Comparison of ENCODE assay signal across 26 cellular contexts in genomic region chr9:114088571-114089170, GRCh38. TPM values are rescaled to one million over a fixed set of nuclear protein-coding genes. Genes with fewer than 3 reads are reported as not detected.
DNase-seq lines count a peak whose midpoint lies in the region; ATAC-seq and TF ChIP-seq lines count a peak whose summit lies in the region.
"Had no signal": no experiment of that assay in that cellular context is flagged by ENCODE, and none has a peak within 500 bp of the region (broad histone marks: within the 10 kb centered on the region; RNA-seq: fewer than 3 reads in every experiment).

No MANE protein-coding gene starts in this region.

- H3K9me3 Mint-ChIP-seq in endodermal cell: no peaks in the 10 kb centered on the region
- H3K9me3 Mint-ChIP-seq: CD8-positive, alpha-beta memory T cell had no signal

- DNase-seq in activated effector memory CD4-positive, alpha-beta T cell treated with anti-CD3 and anti-CD28 coated beads, Interleukin-2, amount 50 U/mL, for 16 hours: peak; percentile 33
- no peak for DNase-seq in activated effector memory CD4-positive, alpha-beta T cell treated with Interleukin-2 at 50 U/mL for 16 hours
- DNase-seq in endodermal cell (peak; percentile 27), myocyte (ENCODE audit: low read depth) (peak; percentile 76), ureter (ENCODE audit: low spot score) (peak; percentile 28), mesenchymal stem cell (no peak), WERI-Rb-1 (no peak), psoas muscle (no peak)
- DNase-seq: AML-193; Calu3; CD8-positive, alpha-beta memory T cell; DMS153; GOT3; Kasumi-1; NCI-H1436 treated with DMSO at 0.1 percent for 48 hours; NCI-H1930; NCI-H226; NCI-H510A treated with DMSO at 0.1 percent for 48 hours; NCI-H748 treated with DMSO at 0.1 percent for 48 hours; PC-9; SJCRH30 had no signal

- no peak overlapping the region for H3K14ac ChIP-seq in mesenchymal stem cell (ENCODE audit: low read length in 2 of 2)

- H3K27me3 ChIP-seq in endodermal cell (ENCODE audit: control insufficient read depth, insufficient read depth, low read length, poor library complexity, severe bottlenecking): peaks cover 4% of the 10 kb centered on the region
- H3K27me3 ChIP-seq in mesenchymal stem cell (ENCODE audit: control insufficient read depth in 1 of 2, insufficient read depth in 1 of 2, low read length in 2 of 2): peaks cover 0 to 51% of the 10 kb centered on the region in 2 experiments
- no peaks in the 10 kb centered on the region for H3K27me3 ChIP-seq in WERI-Rb-1 (ENCODE audit: insufficient read depth, low read depth, severe bottlenecking)
- no peaks in the 10 kb centered on the region for H3K27me3 ChIP-seq in psoas muscle (ENCODE audit: insufficient read depth in 3 of 3, low read length in 2 of 3)
- H3K27me3 ChIP-seq: SJCRH30 had no signal

- no peak overlapping the region for H2BK5ac ChIP-seq in mesenchymal stem cell (ENCODE audit: low read depth, low read length, poor library complexity, severe bottlenecking)

- H3K4me1 Mint-ChIP-seq in endodermal cell: no peaks in the 10 kb centered on the region
- H3K4me1 Mint-ChIP-seq: CD8-positive, alpha-beta memory T cell had no signal

- WGBS in endodermal cell (ENCODE audit: insufficient coverage in 1 of 2, insufficient read length in 1 of 2), 2 experiments: 89 to 96% methylated on average over 6 to 7 of the region's 7 CpGs
- WGBS in mesenchymal stem cell: 91% methylated on average over 7 of the region's 7 CpGs
- WGBS in psoas muscle, 3 donors: 91 to 93% (median 92%) methylated on average over 7 of the region's 7 CpGs

- H3K27me3 Mint-ChIP-seq in endodermal cell (ENCODE audit: insufficient read depth): peaks cover 8% of the 10 kb centered on the region

- no peaks in the 10 kb centered on the region for H3K4me1 ChIP-seq in endodermal cell (ENCODE audit: control insufficient read depth, insufficient read depth, low read length)
- H3K4me1 ChIP-seq in mesenchymal stem cell (ENCODE audit: control insufficient read depth, insufficient read depth, low read depth, low read length): peaks cover 4% of the 10 kb centered on the region
- H3K4me1 ChIP-seq in psoas muscle: no peaks in the 10 kb centered on the region

- no peak overlapping the region for H3K4ac ChIP-seq in mesenchymal stem cell (ENCODE audit: low read depth in 1 of 2, low read length in 2 of 2)

- H2BK120ac ChIP-seq in mesenchymal stem cell (ENCODE audit: low read depth, low read length): no peak overlapping the region

- H3K27ac ChIP-seq in endodermal cell (ENCODE audit: low read depth, low read length): no peak overlapping the region
- H3K27ac ChIP-seq in mesenchymal stem cell (ENCODE audit: low read length, poor library complexity, severe bottlenecking): no peak overlapping the region
- H3K27ac ChIP-seq in WERI-Rb-1: no peak overlapping the region
- H3K27ac ChIP-seq in psoas muscle: no peak overlapping the region
- H3K27ac ChIP-seq: C4-2B, PC-9 had no signal

- H3K9ac ChIP-seq in endodermal cell (ENCODE audit: extremely low read depth, low read length, poor library complexity, severe bottlenecking): no peak overlapping the region
- H3K9ac ChIP-seq in mesenchymal stem cell (ENCODE audit: low read length): no peak overlapping the region

- no peaks in the 10 kb centered on the region for H3K36me3 Mint-ChIP-seq in endodermal cell (ENCODE audit: low read depth)
- H3K36me3 Mint-ChIP-seq: CD8-positive, alpha-beta memory T cell had no signal

- no peaks in the 10 kb centered on the region for H3K9me3 ChIP-seq in endodermal cell (ENCODE audit: control insufficient read depth, low read length)
- no peaks in the 10 kb centered on the region for H3K9me3 ChIP-seq in mesenchymal stem cell (ENCODE audit: control insufficient read depth, low read length)
- peaks cover 2% of the 10 kb centered on the region for H3K9me3 ChIP-seq in WERI-Rb-1 (ENCODE audit: severe bottlenecking)
- no peaks in the 10 kb centered on the region for H3K9me3 ChIP-seq in psoas muscle

- no peak overlapping the region for H3K27ac Mint-ChIP-seq in endodermal cell

- H2AFZ ChIP-seq in mesenchymal stem cell (ENCODE audit: low read depth, low read length): no peak overlapping the region
- H2AFZ ChIP-seq: PC-9 had no signal

- H3K18ac ChIP-seq in mesenchymal stem cell (ENCODE audit: low read depth in 1 of 2, low read length in 2 of 2): no peak overlapping the region

- H3K4me2 ChIP-seq in mesenchymal stem cell (ENCODE audit: low read length, poor library complexity, severe bottlenecking): no peak overlapping the region
- H3K4me2 ChIP-seq: PC-9 had no signal

- no peaks in the 10 kb centered on the region for H3K36me3 ChIP-seq in endodermal cell (ENCODE audit: control insufficient read depth, insufficient read depth, low read length)
- peaks cover 0 to 30% of the 10 kb centered on the region in 2 experiments for H3K36me3 ChIP-seq in mesenchymal stem cell (ENCODE audit: control insufficient read depth in 1 of 2, insufficient read depth in 2 of 2, low read depth in 1 of 2, low read length in 2 of 2)
- peaks cover 37% of the 10 kb centered on the region for H3K36me3 ChIP-seq in WERI-Rb-1
- no peaks in the 10 kb centered on the region for H3K36me3 ChIP-seq in psoas muscle (ENCODE audit: insufficient read depth in 1 of 2, low read depth in 1 of 2)
- H3K36me3 ChIP-seq: SJCRH30 had no signal

- H2AK5ac ChIP-seq in mesenchymal stem cell (ENCODE audit: low read length, severe bottlenecking): no peak overlapping the region

- no peak overlapping the region for H4K91ac ChIP-seq in mesenchymal stem cell (ENCODE audit: low read length)

- H2BK12ac ChIP-seq in mesenchymal stem cell (ENCODE audit: low read length in 2 of 2): no peak overlapping the region

- H4K8ac ChIP-seq in mesenchymal stem cell (ENCODE audit: low read length): no peak overlapping the region

- H3K79me1 ChIP-seq in mesenchymal stem cell (replicated peaks; ENCODE audit: low read length, poor library complexity, severe bottlenecking): no peaks in the 10 kb centered on the region

- no peak overlapping the region for H3K23ac ChIP-seq in mesenchymal stem cell (ENCODE audit: low read length in 2 of 2)

- no peak overlapping the region for H3K4me3 Mint-ChIP-seq in endodermal cell
- H3K4me3 Mint-ChIP-seq: CD8-positive, alpha-beta memory T cell had no signal

- H2BK15ac ChIP-seq in mesenchymal stem cell (ENCODE audit: low read depth, poor library complexity, severe bottlenecking): no peak overlapping the region

- intact Hi-C loops in psoas muscle (cut with DNase I): no loop called here

- H3K4me3 ChIP-seq in endodermal cell (ENCODE audit: low read length) (no peak overlapping the region), mesenchymal stem cell (ENCODE audit: insufficient read depth in 1 of 2, low read depth in 1 of 2, low read length in 2 of 2) (no peak overlapping the region), WERI-Rb-1 (ENCODE audit: low read depth, low read length) (no peak overlapping the region), psoas muscle (no peak overlapping the region)
- H3K4me3 ChIP-seq: PC-9, SJCRH30 had no signal

- TF ChIP-seq CTCF in endodermal cell (conservative IDR thresholded peaks at IDR 0.05) (no peak), WERI-Rb-1 (IDR thresholded peaks at IDR 0.05; ENCODE audit: low read depth, low read length) (no peak), psoas muscle (IDR thresholded peaks at IDR 0.05) (no peak)

- ATAC-seq in psoas muscle: no peak
- ATAC-seq: HCT116 had no signal

RNA-seq across cellular contexts. Expression of gene KIF12, which starts 10.4 kb away (rescaled TPM):
- 10 to 100 TPM; 11.4 to 16.3 TPM for total RNA-seq in endodermal cell
- 3.3 TPM for polyA plus RNA-seq in endodermal cell (2013, experiment 1 of 2)
- polyA plus RNA-seq in endodermal cell (2013, experiment 2 of 2): 4.1 TPM
- total RNA-seq in myocyte: not detected in 2 replicates
- not detected for polyA plus RNA-seq in myocyte (2012)
- 6.4 TPM for total RNA-seq in ureter
- 0.10 TPM for polyA plus RNA-seq in mesenchymal stem cell (2013, experiment 1 of 2)
- polyA plus RNA-seq in mesenchymal stem cell (2013, experiment 2 of 2): not detected
- total RNA-seq in psoas muscle: under 1 TPM in 1 of 4 donors, not detected in 3; 0.13 TPM
- polyA plus RNA-seq in psoas muscle: under 1 TPM in 2 of 3 donors, not detected in 1; 0.03 to 0.04 TPM
- total RNA-seq: CD8-positive, alpha-beta memory T cell; MCF 10A; PC-9; SJCRH30 had no signal
- polyA plus RNA-seq: AG04450; CD8-positive, alpha-beta memory T cell had no signal

RNA-seq across cellular contexts. Expression of gene AMBP, which starts 10.6 kb away (rescaled TPM):
- total RNA-seq in endodermal cell (1 to 10 TPM in 1 of 2 donors, under 1 TPM in 1; 0.68 to 2.9 TPM), myocyte (0.36 and 1.5 TPM in 2 replicates), ureter (0.99 TPM), psoas muscle (under 1 TPM in 2 of 4 donors, not detected in 2; 0.16 to 0.84 TPM)
- 0.32 TPM for polyA plus RNA-seq in endodermal cell (2013, experiment 1 of 2)
- 0.58 TPM for polyA plus RNA-seq in endodermal cell (2013, experiment 2 of 2)
- 0.09 TPM for polyA plus RNA-seq in myocyte (2012)
- polyA plus RNA-seq in mesenchymal stem cell (2013, experiment 1 of 2): 0.03 TPM
- 0.03 TPM for polyA plus RNA-seq in mesenchymal stem cell (2013, experiment 2 of 2)
- not detected for polyA plus RNA-seq in psoas muscle
- total RNA-seq: CD8-positive, alpha-beta memory T cell; G401; MCF 10A; PC-9 had no signal
- polyA plus RNA-seq: CD8-positive, alpha-beta memory T cell had no signal

Comparison
In these comparisons a context has a peak if more than half of its experiments do, and no peak if none do; other contexts are left out.
1. DNase-seq: peak in activated effector memory CD4-positive, alpha-beta T cell treated with anti-CD3 and anti-CD28 coated beads, Interleukin-2, amount 50 U/mL, for 16 hours (single experiment), endodermal cell (single experiment), myocyte (single experiment) and ureter (single experiment); none in activated effector memory CD4-positive, alpha-beta T cell treated with Interleukin-2 at 50 U/mL for 16 hours (single experiment), mesenchymal stem cell (single experiment), WERI-Rb-1 (single experiment) and psoas muscle (0 of 2).